ENCODE assay signal across 17 cellular contexts in the genomic region with DNA sequence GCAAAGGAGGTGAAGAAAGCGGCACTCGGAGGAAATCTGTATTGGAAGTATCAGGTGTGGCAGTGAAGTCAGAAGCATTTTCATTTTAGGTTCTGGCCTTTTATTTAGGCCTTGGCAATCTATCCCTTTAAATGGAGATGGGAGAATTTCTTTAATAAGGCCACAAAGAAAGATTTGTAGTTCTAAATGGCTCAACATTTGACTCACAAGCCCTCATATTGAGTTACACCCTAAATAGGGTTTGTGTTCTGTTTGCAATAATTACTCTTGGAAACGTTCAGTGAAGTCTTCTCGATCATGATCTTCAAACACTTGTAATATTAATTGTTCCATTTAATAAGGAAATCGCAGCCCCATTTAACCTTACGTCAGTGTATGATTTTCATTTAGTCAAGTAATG. TPM values are rescaled to one million over a fixed set of nuclear protein-coding genes. Genes with fewer than 3 reads are reported as not detected.
DNase-seq lines count a peak whose midpoint lies in the region; ATAC-seq, FAIRE-seq and TF ChIP-seq lines count a peak whose summit lies in the region.
"Had no signal": no experiment of that assay in that cellular context is flagged by ENCODE, and none has a peak within 500 bp of the region (broad histone marks: within the 10 kb centered on the region; RNA-seq: fewer than 3 reads in every experiment).

No MANE protein-coding gene starts in this region.

- H4K20me1 ChIP-seq in GM12878 (ENCODE audit: control insufficient read depth, insufficient read depth) (no peaks in the 10 kb centered on the region), neural progenitor cell (ENCODE audit: low read depth) (no peaks in the 10 kb centered on the region)

- no peak overlapping the region for H3K14ac ChIP-seq in trophoblast cell (ENCODE audit: low read length)

- H3K36me3 ChIP-seq in GM12878 (ENCODE audit: control insufficient read depth in 2 of 2, insufficient read depth in 2 of 2, low read length in 1 of 2) (no peaks in the 10 kb centered on the region), neural progenitor cell (no peaks in the 10 kb centered on the region), testis (ENCODE audit: low read depth, missing control alignments) (no peaks in the 10 kb centered on the region), trophoblast cell (ENCODE audit: control insufficient read depth in 1 of 2, insufficient read depth in 2 of 2, low read length in 2 of 2) (no peaks in the 10 kb centered on the region)
- H3K36me3 ChIP-seq: HAP-1 had no signal

- 0 out of 4 replicates have a peak, but pooled peaks cover 0 to 2% of the 10 kb centered on the region in 2 experiments for H3K27me3 ChIP-seq in GM12878 (replicated peaks in 1 of 2; ENCODE audit: control insufficient read depth in 2 of 2, insufficient read depth in 2 of 2, low read length in 1 of 2)
- no peaks in the 10 kb centered on the region for H3K27me3 ChIP-seq in neural progenitor cell
- H3K27me3 ChIP-seq in testis = no peaks in the 10 kb centered on the region
- no peaks in the 10 kb centered on the region for H3K27me3 ChIP-seq in trophoblast cell (ENCODE audit: insufficient read depth, low read length)

- no peaks in the 10 kb centered on the region for H3K4me1 ChIP-seq in GM12878 (ENCODE audit: control insufficient read depth, insufficient read depth, low read length)
- H3K4me1 ChIP-seq in neural progenitor cell = peaks cover 32% of the 10 kb centered on the region
- H3K4me1 ChIP-seq in testis = no peaks in the 10 kb centered on the region
- no peaks in the 10 kb centered on the region for H3K4me1 ChIP-seq in trophoblast cell (ENCODE audit: control insufficient read depth in 1 of 2, insufficient read depth in 2 of 2, low read length in 2 of 2)

- H3K79me2 ChIP-seq in GM12878 (ENCODE audit: control insufficient read depth, insufficient read depth, low read length) (no peaks in the 10 kb centered on the region), neural progenitor cell (ENCODE audit: low read depth) (no peaks in the 10 kb centered on the region), trophoblast cell (ENCODE audit: control insufficient read depth, insufficient read depth, low read length, poor library complexity) (no peaks in the 10 kb centered on the region)

- H3K4me2 ChIP-seq in GM12878 (ENCODE audit: control insufficient read depth, insufficient read depth) = no peak overlapping the region
- H3K4me2 ChIP-seq in neural progenitor cell = no peak overlapping the region
- H3K4me2 ChIP-seq in trophoblast cell (ENCODE audit: low read length) = no peak overlapping the region
- H3K4me2 ChIP-seq: KMS-11 had no signal

- POLR2A ChIA-PET in GM12878 (lab: Charles Lee) = no interaction called here

- TF ChIP-seq EP300 in GM12878 (IDR thresholded peaks at IDR 0.05; ENCODE audit: borderline replicate concordance in 1 of 2, control insufficient read depth in 1 of 2, low read depth in 2 of 2, low read length in 2 of 2) = no peak

- in situ Hi-C loops in GM12878 (cut with MboI) = loop anchor here (10.0 kb wide), 1 partner anchor 510 kb away; no protein-coding TSS in a partner anchor

- intact Hi-C loops in GM12878 (cut with micrococcal nuclease; ENCODE audit: unreplicated experiment) (loop anchor here (10.0 kb wide), 3 partner anchors 310 to 630 kb away; no protein-coding TSS in a partner anchor), testis (cut with DNase I; ENCODE audit: low total_unique reads) (no loop called here)

- H3K23ac ChIP-seq in trophoblast cell (ENCODE audit: low read length) = no peak overlapping the region

- H4K8ac ChIP-seq in trophoblast cell (ENCODE audit: low read depth, low read length) = no peak overlapping the region

- H2AFZ ChIP-seq in GM12878 (ENCODE audit: control insufficient read depth, low read depth, low read length) (no peak overlapping the region), neural progenitor cell (replicated peaks) (no peak overlapping the region), trophoblast cell (ENCODE audit: insufficient read depth, low read length, poor library complexity) (no peak overlapping the region)

- H3K36me3 Mint-ChIP-seq in neural progenitor cell = no peaks in the 10 kb centered on the region

- peaks cover 56% of the 10 kb centered on the region for H3K4me1 Mint-ChIP-seq in neural progenitor cell

- no peak overlapping the region for H4K91ac ChIP-seq in trophoblast cell (ENCODE audit: low read depth, low read length)

- no peak overlapping the region for H3K4me3 Mint-ChIP-seq in neural progenitor cell
- H3K4me3 Mint-ChIP-seq: CD4-positive, alpha-beta T cell had no signal

- peak overlapping the region; percentile 80 for H3K27ac Mint-ChIP-seq in neural progenitor cell
- H3K27ac Mint-ChIP-seq: CD4-positive, alpha-beta T cell had no signal

- ATAC-seq in GM12878 = no peak

- TF ChIP-seq RAD21 in GM12878 (IDR thresholded peaks at IDR 0.05; ENCODE audit: insufficient read depth, low read depth, low read length) = no peak

- RAD21 ChIA-PET in GM12878 (lab: Charles Lee; ENCODE audit: unreplicated experiment) = no interaction called here

- H3K18ac ChIP-seq in trophoblast cell (ENCODE audit: low read length) = no peak overlapping the region

- H2BK120ac ChIP-seq in trophoblast cell (ENCODE audit: insufficient read depth, low read length, poor library complexity) = no peak overlapping the region

- no peaks in the 10 kb centered on the region for H3F3A ChIP-seq in neural progenitor cell (ENCODE audit: low read depth)

- H3K27me3 Mint-ChIP-seq in neural progenitor cell (ENCODE audit: insufficient read depth, low read depth) = peaks cover 2% of the 10 kb centered on the region

- no peak overlapping the region for H2BK5ac ChIP-seq in trophoblast cell (ENCODE audit: low read depth, low read length, poor library complexity)

- H3K27ac ChIP-seq in GM12878 (ENCODE audit: control insufficient read depth, insufficient read depth) = no peak overlapping the region
- H3K27ac ChIP-seq in neural progenitor cell = no peak overlapping the region
- H3K27ac ChIP-seq in testis = no peak overlapping the region
- H3K27ac ChIP-seq in trophoblast cell (ENCODE audit: low read depth, low read length) = no peak overlapping the region
- H3K27ac ChIP-seq: C4-2B, KMS-11 had no signal

- H3K4me3 ChIP-seq in GM12878 (no peak overlapping the region), neural progenitor cell (no peak overlapping the region), testis (no peak overlapping the region), trophoblast cell (ENCODE audit: low read depth, low read length) (no peak overlapping the region)
- H3K4me3 ChIP-seq: HAP-1 had no signal

- FAIRE-seq in HTR-8/SVneo (lab: Jason Lieb, UNC) = peak; percentile 23
- no peak for FAIRE-seq in GM12878 (lab: Jason Lieb, UNC)
- FAIRE-seq: A204.1, GM19239 had no signal

- H3K9ac ChIP-seq in GM12878 (ENCODE audit: control insufficient read depth, insufficient read depth, low read length) = no peak overlapping the region
- no peak overlapping the region for H3K9ac ChIP-seq in neural progenitor cell
- H3K9ac ChIP-seq in trophoblast cell (ENCODE audit: low read length) = no peak overlapping the region
- H3K9ac ChIP-seq: KMS-11 had no signal

- BruUV-seq in GM12878 (replicated peaks; lab: Mats Ljungman, UMichigan) = no TSS peak

- TF ChIP-seq POLR2A in GM12878 (IDR thresholded peaks at IDR 0.05; ENCODE audit: low read depth, low read length) = no peak
- no peak for TF ChIP-seq POLR2A in testis (IDR thresholded peaks at IDR 0.05)

- WGBS in GM12878 (ENCODE audit: insufficient coverage, insufficient replicate concordance, low lambda C conversion rate, missing lambda C conversion rate) = 58% methylated on average over 6 of the region's 6 CpGs
- WGBS in testis, 2 donors = 64 to 92% methylated on average over 6 of the region's 6 CpGs
- WGBS in trophoblast cell (ENCODE audit: extremely low coverage, insufficient coverage, insufficient read length) = no CpG with 5 or more reads among the region's 6 CpGs

- H3K9me3 ChIP-seq in GM12878 (replicated peaks; ENCODE audit: control insufficient read depth, insufficient read depth, low read length) (no peaks in the 10 kb centered on the region), neural progenitor cell (ENCODE audit: low read depth) (no peaks in the 10 kb centered on the region), testis (no peaks in the 10 kb centered on the region), trophoblast cell (ENCODE audit: insufficient read depth, low read depth, low read length) (peaks cover 1% of the 10 kb centered on the region)
- H3K9me3 ChIP-seq: HAP-1 had no signal

- H4K12ac ChIP-seq in trophoblast cell (ENCODE audit: low read depth, low read length) = no peak overlapping the region

- SMC1A ChIA-PET in GM12878 (lab: Charles Lee; ENCODE audit: uncharacterized antibody, unreplicated experiment) = no interaction called here

- no peaks in the 10 kb centered on the region for H3K9me3 Mint-ChIP-seq in neural progenitor cell
- H3K9me3 Mint-ChIP-seq: CD4-positive, alpha-beta T cell had no signal

- H3K4ac ChIP-seq in trophoblast cell (ENCODE audit: low read depth, low read length) = no peak overlapping the region

- H2BK12ac ChIP-seq in trophoblast cell (ENCODE audit: low read length) = no peak overlapping the region

- TF ChIP-seq CTCF in GM12878 (IDR thresholded peaks at IDR 0.05 in 2 of 3, conservative IDR thresholded peaks at IDR 0.05 in 1 of 3; ENCODE audit: control insufficient read depth in 2 of 3, extremely low read depth in 1 of 3, insufficient read depth in 1 of 3, low read depth in 3 of 3, low read length in 3 of 3) = no peak
- no peak for TF ChIP-seq CTCF in neural progenitor cell (IDR thresholded peaks at IDR 0.05)
- TF ChIP-seq CTCF in testis (IDR thresholded peaks at IDR 0.05) = no peak

- DNase-seq in NCI-H748 (lab: John Stamatoyannopoulos, UW; ENCODE audit: unreplicated experiment) (peak; percentile 11), NCI-H748 treated with DMSO at 0.1 percent for 48 hours (lab: John Stamatoyannopoulos, UW) (no peak), HTR-8/SVneo (ENCODE audit: insufficient read length, low spot score) (no peak), GM12878 (ENCODE audit: low read depth, low spot score) (no peak), neural progenitor cell (ENCODE audit: low spot score) (no peak), testis (no peak), trophoblast cell (no peak), GM03348 (ENCODE audit: low spot score) (no peak)
- DNase-seq: AML-193; CD4-positive, alpha-beta T cell; DMS153; GDM1 had no signal

- H2AK5ac ChIP-seq in trophoblast cell (ENCODE audit: low read length) = no peak overlapping the region

- CTCF ChIA-PET in GM12878 (lab: Yijun Ruan, JAX) = no interaction called here

- no peaks in the 10 kb centered on the region for H3K79me1 ChIP-seq in trophoblast cell (ENCODE audit: low read length)

RNA-seq across cellular contexts. Expression of a gene that starts 25.3 kb away (rescaled TPM):
- 76.7 and 88.6 TPM in 2 replicates for total RNA-seq in GM12878 (2013; cell fraction: nucleolus; rRNA removed)
- total RNA-seq in GM12878 (2014; rRNA removed) (13.5 and 14.7 TPM in 2 replicates), GM12878 (2014; rRNA removed; fragmentation: Illumina TruSeq; extraction: Trizol) (12.0 and 12.4 TPM in 2 replicates), GM12878 (2021) (12.8 and 13.4 TPM in 2 replicates), neural progenitor cell (ENCODE audit: low replicate concordance) (20.9 and 30.7 TPM in 2 replicates), testis (10 to 100 TPM; 30.7 to 32.0 TPM)
- 4.9 TPM for polyA plus RNA-seq in GM12878 (2011; ENCODE audit: low read depth)
- polyA plus RNA-seq in GM12878 (2011; rRNA removed) (13.6 and 18.8 TPM in 2 replicates), GM12878 (2014; fragmentation: Illumina TruSeq; extraction: Trizol) (10.7 and 12.0 TPM in 2 replicates), GM12878 (2014; fragmentation: Nextera tagmentation; extraction: Ambion mirVana) (1 to 10 TPM; 3.2 to 4.0 TPM), GM12878 (2014; rRNA removed) (8.7 and 10.3 TPM in 2 replicates), GM12878 (2016; fragmentation: Nextera tagmentation; extraction: Ambion mirVana) (10 to 100 TPM in 1 of 2 experiments, 1 to 10 TPM in 1; 9.6 to 11.3 TPM), testis (ENCODE audit: insufficient read depth, low read depth, low replicate concordance) (13.5 TPM)
- polyA plus RNA-seq in GM12878 (2011; cell fraction: cytosol; rRNA removed) = 6.3 and 7.4 TPM in 2 replicates
- 24.5 and 28.4 TPM in 2 replicates for polyA plus RNA-seq in GM12878 (2011; cell fraction: nucleus; rRNA removed)
- 4.8 and 7.1 TPM in 2 replicates for polyA plus RNA-seq in GM12878 (2012)
- polyA minus RNA-seq in GM12878 (2011; rRNA and poly(A)+ RNA removed) = 21.1 and 29.6 TPM in 2 replicates
- 5.1 and 7.9 TPM in 2 replicates for polyA minus RNA-seq in GM12878 (2011; cell fraction: cytosol; rRNA and poly(A)+ RNA removed)
- polyA minus RNA-seq in GM12878 (2011; cell fraction: nucleus; rRNA and poly(A)+ RNA removed) = 65.0 and 119 TPM in 2 replicates
- 16.3 and 17.4 TPM in 2 replicates for polyA plus RNA-seq in trophoblast cell (2013)
